2 cellular contexts compared by ENCODE assay signal in genomic region chr19:56084835-56085536, GRCh38.
TF ChIP-seq lines count a peak whose summit lies in the region.

No MANE protein-coding gene starts in this region.

TF ChIP-seq in GM23338, 12 proteins besides CTCF, POLR2A, EP300 and RAD21 (continued from another document):
- TF ChIP-seq, protein P1, sequence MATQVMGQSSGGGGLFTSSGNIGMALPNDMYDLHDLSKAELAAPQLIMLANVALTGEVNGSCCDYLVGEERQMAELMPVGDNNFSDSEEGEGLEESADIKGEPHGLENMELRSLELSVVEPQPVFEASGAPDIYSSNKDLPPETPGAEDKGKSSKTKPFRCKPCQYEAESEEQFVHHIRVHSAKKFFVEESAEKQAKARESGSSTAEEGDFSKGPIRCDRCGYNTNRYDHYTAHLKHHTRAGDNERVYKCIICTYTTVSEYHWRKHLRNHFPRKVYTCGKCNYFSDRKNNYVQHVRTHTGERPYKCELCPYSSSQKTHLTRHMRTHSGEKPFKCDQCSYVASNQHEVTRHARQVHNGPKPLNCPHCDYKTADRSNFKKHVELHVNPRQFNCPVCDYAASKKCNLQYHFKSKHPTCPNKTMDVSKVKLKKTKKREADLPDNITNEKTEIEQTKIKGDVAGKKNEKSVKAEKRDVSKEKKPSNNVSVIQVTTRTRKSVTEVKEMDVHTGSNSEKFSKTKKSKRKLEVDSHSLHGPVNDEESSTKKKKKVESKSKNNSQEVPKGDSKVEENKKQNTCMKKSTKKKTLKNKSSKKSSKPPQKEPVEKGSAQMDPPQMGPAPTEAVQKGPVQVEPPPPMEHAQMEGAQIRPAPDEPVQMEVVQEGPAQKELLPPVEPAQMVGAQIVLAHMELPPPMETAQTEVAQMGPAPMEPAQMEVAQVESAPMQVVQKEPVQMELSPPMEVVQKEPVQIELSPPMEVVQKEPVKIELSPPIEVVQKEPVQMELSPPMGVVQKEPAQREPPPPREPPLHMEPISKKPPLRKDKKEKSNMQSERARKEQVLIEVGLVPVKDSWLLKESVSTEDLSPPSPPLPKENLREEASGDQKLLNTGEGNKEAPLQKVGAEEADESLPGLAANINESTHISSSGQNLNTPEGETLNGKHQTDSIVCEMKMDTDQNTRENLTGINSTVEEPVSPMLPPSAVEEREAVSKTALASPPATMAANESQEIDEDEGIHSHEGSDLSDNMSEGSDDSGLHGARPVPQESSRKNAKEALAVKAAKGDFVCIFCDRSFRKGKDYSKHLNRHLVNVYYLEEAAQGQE (IDR thresholded peaks at IDR 0.05; ENCODE audit: unreplicated experiment): no peak
- TF ChIP-seq CREB1 (CRISPR knock-in tag; IDR thresholded peaks at IDR 0.05; ENCODE audit: low read depth): no peak
- TF ChIP-seq NANOG (IDR thresholded peaks at IDR 0.05; ENCODE audit: borderline replicate concordance): no peak
- TF ChIP-seq ZNF114 (CRISPR knock-in tag; IDR thresholded peaks at IDR 0.05): no peak
- TF ChIP-seq ETS1 (IDR thresholded peaks at IDR 0.05): no peak
- TF ChIP-seq, protein P2, sequence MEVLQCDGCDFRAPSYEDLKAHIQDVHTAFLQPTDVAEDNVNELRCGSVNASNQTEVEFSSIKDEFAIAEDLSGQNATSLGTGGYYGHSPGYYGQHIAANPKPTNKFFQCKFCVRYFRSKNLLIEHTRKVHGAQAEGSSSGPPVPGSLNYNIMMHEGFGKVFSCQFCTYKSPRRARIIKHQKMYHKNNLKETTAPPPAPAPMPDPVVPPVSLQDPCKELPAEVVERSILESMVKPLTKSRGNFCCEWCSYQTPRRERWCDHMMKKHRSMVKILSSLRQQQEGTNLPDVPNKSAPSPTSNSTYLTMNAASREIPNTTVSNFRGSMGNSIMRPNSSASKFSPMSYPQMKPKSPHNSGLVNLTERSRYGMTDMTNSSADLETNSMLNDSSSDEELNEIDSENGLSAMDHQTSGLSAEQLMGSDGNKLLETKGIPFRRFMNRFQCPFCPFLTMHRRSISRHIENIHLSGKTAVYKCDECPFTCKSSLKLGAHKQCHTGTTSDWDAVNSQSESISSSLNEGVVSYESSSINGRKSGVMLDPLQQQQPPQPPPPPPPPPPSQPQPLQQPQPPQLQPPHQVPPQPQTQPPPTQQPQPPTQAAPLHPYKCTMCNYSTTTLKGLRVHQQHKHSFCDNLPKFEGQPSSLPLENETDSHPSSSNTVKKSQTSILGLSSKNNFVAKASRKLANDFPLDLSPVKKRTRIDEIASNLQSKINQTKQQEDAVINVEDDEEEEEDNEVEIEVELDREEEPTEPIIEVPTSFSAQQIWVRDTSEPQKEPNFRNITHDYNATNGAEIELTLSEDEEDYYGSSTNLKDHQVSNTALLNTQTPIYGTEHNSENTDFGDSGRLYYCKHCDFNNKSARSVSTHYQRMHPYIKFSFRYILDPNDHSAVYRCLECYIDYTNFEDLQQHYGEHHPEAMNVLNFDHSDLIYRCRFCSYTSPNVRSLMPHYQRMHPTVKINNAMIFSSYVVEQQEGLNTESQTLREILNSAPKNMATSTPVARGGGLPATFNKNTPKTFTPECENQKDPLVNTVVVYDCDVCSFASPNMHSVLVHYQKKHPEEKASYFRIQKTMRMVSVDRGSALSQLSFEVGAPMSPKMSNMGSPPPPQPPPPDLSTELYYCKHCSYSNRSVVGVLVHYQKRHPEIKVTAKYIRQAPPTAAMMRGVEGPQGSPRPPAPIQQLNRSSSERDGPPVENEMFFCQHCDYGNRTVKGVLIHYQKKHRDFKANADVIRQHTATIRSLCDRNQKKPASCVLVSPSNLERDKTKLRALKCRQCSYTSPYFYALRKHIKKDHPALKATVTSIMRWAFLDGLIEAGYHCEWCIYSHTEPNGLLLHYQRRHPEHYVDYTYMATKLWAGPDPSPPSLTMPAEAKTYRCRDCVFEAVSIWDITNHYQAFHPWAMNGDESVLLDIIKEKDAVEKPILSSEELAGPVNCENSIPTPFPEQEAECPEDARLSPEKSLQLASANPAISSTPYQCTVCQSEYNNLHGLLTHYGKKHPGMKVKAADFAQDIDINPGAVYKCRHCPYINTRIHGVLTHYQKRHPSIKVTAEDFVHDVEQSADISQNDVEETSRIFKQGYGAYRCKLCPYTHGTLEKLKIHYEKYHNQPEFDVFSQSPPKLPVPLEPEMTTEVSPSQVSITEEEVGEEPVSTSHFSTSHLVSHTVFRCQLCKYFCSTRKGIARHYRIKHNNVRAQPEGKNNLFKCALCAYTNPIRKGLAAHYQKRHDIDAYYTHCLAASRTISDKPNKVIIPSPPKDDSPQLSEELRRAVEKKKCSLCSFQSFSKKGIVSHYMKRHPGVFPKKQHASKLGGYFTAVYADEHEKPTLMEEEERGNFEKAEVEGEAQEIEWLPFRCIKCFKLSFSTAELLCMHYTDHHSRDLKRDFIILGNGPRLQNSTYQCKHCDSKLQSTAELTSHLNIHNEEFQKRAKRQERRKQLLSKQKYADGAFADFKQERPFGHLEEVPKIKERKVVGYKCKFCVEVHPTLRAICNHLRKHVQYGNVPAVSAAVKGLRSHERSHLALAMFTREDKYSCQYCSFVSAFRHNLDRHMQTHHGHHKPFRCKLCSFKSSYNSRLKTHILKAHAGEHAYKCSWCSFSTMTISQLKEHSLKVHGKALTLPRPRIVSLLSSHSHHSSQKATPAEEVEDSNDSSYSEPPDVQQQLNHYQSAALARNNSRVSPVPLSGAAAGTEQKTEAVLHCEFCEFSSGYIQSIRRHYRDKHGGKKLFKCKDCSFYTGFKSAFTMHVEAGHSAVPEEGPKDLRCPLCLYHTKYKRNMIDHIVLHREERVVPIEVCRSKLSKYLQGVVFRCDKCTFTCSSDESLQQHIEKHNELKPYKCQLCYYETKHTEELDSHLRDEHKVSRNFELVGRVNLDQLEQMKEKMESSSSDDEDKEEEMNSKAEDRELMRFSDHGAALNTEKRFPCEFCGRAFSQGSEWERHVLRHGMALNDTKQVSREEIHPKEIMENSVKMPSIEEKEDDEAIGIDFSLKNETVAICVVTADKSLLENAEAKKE (CRISPR knock-in tag; IDR thresholded peaks at IDR 0.05): no peak

TF ChIP-seq in WTC11, 78 proteins besides CTCF, POLR2A, EP300 and RAD21:
- no peak for TF ChIP-seq ZNF425 (CRISPR knock-in tag; conservative IDR thresholded peaks at IDR 0.05)
- TF ChIP-seq, protein P3, sequence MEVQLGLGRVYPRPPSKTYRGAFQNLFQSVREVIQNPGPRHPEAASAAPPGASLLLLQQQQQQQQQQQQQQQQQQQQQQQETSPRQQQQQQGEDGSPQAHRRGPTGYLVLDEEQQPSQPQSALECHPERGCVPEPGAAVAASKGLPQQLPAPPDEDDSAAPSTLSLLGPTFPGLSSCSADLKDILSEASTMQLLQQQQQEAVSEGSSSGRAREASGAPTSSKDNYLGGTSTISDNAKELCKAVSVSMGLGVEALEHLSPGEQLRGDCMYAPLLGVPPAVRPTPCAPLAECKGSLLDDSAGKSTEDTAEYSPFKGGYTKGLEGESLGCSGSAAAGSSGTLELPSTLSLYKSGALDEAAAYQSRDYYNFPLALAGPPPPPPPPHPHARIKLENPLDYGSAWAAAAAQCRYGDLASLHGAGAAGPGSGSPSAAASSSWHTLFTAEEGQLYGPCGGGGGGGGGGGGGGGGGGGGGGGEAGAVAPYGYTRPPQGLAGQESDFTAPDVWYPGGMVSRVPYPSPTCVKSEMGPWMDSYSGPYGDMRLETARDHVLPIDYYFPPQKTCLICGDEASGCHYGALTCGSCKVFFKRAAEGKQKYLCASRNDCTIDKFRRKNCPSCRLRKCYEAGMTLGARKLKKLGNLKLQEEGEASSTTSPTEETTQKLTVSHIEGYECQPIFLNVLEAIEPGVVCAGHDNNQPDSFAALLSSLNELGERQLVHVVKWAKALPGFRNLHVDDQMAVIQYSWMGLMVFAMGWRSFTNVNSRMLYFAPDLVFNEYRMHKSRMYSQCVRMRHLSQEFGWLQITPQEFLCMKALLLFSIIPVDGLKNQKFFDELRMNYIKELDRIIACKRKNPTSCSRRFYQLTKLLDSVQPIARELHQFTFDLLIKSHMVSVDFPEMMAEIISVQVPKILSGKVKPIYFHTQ (CRISPR knock-in tag; IDR thresholded peaks at IDR 0.05): no peak
- TF ChIP-seq HMGA2 (CRISPR knock-in tag; IDR thresholded peaks at IDR 0.05): no peak
- TF ChIP-seq, protein P4, sequence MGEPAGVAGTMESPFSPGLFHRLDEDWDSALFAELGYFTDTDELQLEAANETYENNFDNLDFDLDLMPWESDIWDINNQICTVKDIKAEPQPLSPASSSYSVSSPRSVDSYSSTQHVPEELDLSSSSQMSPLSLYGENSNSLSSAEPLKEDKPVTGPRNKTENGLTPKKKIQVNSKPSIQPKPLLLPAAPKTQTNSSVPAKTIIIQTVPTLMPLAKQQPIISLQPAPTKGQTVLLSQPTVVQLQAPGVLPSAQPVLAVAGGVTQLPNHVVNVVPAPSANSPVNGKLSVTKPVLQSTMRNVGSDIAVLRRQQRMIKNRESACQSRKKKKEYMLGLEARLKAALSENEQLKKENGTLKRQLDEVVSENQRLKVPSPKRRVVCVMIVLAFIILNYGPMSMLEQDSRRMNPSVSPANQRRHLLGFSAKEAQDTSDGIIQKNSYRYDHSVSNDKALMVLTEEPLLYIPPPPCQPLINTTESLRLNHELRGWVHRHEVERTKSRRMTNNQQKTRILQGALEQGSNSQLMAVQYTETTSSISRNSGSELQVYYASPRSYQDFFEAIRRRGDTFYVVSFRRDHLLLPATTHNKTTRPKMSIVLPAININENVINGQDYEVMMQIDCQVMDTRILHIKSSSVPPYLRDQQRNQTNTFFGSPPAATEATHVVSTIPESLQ (CRISPR knock-in tag; IDR thresholded peaks at IDR 0.05): no peak
- TF ChIP-seq, protein P5, sequence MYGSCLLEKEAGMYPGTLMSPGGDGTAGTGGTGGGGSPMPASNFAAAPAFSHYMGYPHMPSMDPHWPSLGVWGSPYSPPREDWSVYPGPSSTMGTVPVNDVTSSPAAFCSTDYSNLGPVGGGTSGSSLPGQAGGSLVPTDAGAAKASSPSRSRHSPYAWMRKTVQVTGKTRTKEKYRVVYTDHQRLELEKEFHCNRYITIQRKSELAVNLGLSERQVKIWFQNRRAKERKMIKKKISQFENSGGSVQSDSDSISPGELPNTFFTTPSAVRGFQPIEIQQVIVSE (CRISPR knock-in tag; IDR thresholded peaks at IDR 0.05; ENCODE audit: borderline replicate concordance): no peak
- TF ChIP-seq MYBL2 (CRISPR knock-in tag; IDR thresholded peaks at IDR 0.05): no peak
- TF ChIP-seq TP53 (CRISPR knock-in tag; IDR thresholded peaks at IDR 0.05): no peak
- TF ChIP-seq CREB1 (CRISPR knock-in tag; IDR thresholded peaks at IDR 0.05): no peak
